ENCODE assay signal across 1 cellular context in the genomic region with DNA sequence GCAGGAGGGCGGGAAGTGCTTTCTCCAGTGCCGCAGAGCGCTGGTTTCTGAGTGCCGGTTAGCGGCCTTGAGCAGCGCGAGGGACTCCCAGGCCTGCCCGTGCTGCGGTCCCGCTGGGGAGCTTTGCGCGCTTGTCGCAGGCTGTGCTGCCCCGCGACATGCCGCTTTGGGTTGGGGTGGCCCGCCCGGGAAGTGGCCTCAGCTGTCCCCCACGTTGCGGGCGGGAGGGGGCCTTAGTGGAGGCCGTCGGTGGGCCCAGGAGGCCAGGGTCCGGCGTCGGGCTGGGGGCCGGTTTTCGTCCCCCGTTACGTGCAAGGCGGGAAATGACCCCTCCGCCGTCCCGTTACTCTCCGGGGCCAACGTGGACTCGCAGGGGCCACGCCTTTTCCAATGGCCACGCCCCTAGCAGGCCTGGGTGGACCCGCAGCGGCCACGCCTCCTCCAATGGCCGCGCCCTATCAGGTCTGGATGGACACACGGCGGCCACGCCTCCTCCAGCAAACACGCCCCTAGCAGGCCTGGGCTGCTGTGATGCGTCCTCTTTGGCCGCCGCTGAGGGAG.
TF ChIP-seq lines count a peak whose summit lies in the region.

No MANE protein-coding gene starts in this region.

TF ChIP-seq in HepG2, 621 proteins besides CTCF, POLR2A, EP300 and RAD21 (continued from another document and continues in another):
- TF ChIP-seq, protein P1, sequence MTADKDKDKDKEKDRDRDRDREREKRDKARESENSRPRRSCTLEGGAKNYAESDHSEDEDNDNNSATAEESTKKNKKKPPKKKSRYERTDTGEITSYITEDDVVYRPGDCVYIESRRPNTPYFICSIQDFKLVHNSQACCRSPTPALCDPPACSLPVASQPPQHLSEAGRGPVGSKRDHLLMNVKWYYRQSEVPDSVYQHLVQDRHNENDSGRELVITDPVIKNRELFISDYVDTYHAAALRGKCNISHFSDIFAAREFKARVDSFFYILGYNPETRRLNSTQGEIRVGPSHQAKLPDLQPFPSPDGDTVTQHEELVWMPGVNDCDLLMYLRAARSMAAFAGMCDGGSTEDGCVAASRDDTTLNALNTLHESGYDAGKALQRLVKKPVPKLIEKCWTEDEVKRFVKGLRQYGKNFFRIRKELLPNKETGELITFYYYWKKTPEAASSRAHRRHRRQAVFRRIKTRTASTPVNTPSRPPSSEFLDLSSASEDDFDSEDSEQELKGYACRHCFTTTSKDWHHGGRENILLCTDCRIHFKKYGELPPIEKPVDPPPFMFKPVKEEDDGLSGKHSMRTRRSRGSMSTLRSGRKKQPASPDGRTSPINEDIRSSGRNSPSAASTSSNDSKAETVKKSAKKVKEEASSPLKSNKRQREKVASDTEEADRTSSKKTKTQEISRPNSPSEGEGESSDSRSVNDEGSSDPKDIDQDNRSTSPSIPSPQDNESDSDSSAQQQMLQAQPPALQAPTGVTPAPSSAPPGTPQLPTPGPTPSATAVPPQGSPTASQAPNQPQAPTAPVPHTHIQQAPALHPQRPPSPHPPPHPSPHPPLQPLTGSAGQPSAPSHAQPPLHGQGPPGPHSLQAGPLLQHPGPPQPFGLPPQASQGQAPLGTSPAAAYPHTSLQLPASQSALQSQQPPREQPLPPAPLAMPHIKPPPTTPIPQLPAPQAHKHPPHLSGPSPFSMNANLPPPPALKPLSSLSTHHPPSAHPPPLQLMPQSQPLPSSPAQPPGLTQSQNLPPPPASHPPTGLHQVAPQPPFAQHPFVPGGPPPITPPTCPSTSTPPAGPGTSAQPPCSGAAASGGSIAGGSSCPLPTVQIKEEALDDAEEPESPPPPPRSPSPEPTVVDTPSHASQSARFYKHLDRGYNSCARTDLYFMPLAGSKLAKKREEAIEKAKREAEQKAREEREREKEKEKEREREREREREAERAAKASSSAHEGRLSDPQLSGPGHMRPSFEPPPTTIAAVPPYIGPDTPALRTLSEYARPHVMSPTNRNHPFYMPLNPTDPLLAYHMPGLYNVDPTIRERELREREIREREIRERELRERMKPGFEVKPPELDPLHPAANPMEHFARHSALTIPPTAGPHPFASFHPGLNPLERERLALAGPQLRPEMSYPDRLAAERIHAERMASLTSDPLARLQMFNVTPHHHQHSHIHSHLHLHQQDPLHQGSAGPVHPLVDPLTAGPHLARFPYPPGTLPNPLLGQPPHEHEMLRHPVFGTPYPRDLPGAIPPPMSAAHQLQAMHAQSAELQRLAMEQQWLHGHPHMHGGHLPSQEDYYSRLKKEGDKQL (CRISPR knock-in tag; IDR thresholded peaks at IDR 0.05; ENCODE audit: low read depth): no peak
- TF ChIP-seq ZNF264 (CRISPR knock-in tag; IDR thresholded peaks at IDR 0.05) (peak; percentile 24; the same call in 1 of the 2 replicates), YY1 (IDR thresholded peaks at IDR 0.05; ENCODE audit: insufficient read depth, insufficient replicate concordance, low read depth, low read length) (peak; percentile 71), SIX1 (CRISPR knock-in tag; IDR thresholded peaks at IDR 0.05; ENCODE audit: borderline replicate concordance) (no peak), ZSCAN9 (CRISPR knock-in tag; IDR thresholded peaks at IDR 0.05; ENCODE audit: borderline replicate concordance) (0 out of 2 replicates have a peak, but pooled peaks have one; percentile 6), STAG1 (CRISPR knock-in tag; IDR thresholded peaks at IDR 0.05) (no peak), GABPB1 (CRISPR knock-in tag; IDR thresholded peaks at IDR 0.05) (peak; percentile 54; the same call in 1 of the 2 replicates), ZNF431 (CRISPR knock-in tag; IDR thresholded peaks at IDR 0.05; ENCODE audit: borderline replicate concordance, low read depth) (no peak; the same call in 1 of the 2 replicates), ZNF777 (CRISPR knock-in tag; IDR thresholded peaks at IDR 0.05) (peak; percentile 69), ZFY (CRISPR knock-in tag; IDR thresholded peaks at IDR 0.05) (no peak; the same call in none of the 2 replicates), ZNF790 (CRISPR knock-in tag; IDR thresholded peaks at IDR 0.05; ENCODE audit: borderline replicate concordance) (no peak), GATAD2A (CRISPR knock-in tag; IDR thresholded peaks at IDR 0.05) (no peak), ZZZ3 (CRISPR knock-in tag; IDR thresholded peaks at IDR 0.05; ENCODE audit: borderline replicate concordance) (no peak), ZNF543 (CRISPR knock-in tag; IDR thresholded peaks at IDR 0.05) (peak; percentile 43; the same call in 1 of the 2 replicates), ZNF850 (CRISPR knock-in tag; conservative IDR thresholded peaks at IDR 0.05) (0 out of 2 replicates have a peak, but pooled peaks have one; percentile 47), ZMAT3 (CRISPR knock-in tag; conservative IDR thresholded peaks at IDR 0.05) (peak; percentile 21), ZBTB20 (CRISPR knock-in tag; IDR thresholded peaks at IDR 0.05; ENCODE audit: borderline replicate concordance, low read depth) (peak; percentile 43; the same call in 1 of the 2 replicates)
- TF ChIP-seq, protein P2, sequence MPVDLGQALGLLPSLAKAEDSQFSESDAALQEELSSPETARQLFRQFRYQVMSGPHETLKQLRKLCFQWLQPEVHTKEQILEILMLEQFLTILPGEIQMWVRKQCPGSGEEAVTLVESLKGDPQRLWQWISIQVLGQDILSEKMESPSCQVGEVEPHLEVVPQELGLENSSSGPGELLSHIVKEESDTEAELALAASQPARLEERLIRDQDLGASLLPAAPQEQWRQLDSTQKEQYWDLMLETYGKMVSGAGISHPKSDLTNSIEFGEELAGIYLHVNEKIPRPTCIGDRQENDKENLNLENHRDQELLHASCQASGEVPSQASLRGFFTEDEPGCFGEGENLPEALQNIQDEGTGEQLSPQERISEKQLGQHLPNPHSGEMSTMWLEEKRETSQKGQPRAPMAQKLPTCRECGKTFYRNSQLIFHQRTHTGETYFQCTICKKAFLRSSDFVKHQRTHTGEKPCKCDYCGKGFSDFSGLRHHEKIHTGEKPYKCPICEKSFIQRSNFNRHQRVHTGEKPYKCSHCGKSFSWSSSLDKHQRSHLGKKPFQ (CRISPR knock-in tag; IDR thresholded peaks at IDR 0.05; ENCODE audit: insufficient replicate concordance): peak; percentile 2
- TF ChIP-seq, protein P3, sequence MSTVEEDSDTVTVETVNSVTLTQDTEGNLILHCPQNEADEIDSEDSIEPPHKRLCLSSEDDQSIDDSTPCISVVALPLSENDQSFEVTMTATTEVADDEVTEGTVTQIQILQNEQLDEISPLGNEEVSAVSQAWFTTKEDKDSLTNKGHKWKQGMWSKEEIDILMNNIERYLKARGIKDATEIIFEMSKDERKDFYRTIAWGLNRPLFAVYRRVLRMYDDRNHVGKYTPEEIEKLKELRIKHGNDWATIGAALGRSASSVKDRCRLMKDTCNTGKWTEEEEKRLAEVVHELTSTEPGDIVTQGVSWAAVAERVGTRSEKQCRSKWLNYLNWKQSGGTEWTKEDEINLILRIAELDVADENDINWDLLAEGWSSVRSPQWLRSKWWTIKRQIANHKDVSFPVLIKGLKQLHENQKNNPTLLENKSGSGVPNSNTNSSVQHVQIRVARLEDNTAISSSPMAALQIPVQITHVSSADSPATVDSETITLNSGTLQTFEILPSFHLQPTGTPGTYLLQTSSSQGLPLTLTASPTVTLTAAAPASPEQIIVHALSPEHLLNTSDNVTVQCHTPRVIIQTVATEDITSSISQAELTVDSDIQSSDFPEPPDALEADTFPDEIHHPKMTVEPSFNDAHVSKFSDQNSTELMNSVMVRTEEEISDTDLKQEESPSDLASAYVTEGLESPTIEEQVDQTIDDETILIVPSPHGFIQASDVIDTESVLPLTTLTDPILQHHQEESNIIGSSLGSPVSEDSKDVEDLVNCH (CRISPR knock-in tag; IDR thresholded peaks at IDR 0.05): no peak
- TF ChIP-seq, protein P4, sequence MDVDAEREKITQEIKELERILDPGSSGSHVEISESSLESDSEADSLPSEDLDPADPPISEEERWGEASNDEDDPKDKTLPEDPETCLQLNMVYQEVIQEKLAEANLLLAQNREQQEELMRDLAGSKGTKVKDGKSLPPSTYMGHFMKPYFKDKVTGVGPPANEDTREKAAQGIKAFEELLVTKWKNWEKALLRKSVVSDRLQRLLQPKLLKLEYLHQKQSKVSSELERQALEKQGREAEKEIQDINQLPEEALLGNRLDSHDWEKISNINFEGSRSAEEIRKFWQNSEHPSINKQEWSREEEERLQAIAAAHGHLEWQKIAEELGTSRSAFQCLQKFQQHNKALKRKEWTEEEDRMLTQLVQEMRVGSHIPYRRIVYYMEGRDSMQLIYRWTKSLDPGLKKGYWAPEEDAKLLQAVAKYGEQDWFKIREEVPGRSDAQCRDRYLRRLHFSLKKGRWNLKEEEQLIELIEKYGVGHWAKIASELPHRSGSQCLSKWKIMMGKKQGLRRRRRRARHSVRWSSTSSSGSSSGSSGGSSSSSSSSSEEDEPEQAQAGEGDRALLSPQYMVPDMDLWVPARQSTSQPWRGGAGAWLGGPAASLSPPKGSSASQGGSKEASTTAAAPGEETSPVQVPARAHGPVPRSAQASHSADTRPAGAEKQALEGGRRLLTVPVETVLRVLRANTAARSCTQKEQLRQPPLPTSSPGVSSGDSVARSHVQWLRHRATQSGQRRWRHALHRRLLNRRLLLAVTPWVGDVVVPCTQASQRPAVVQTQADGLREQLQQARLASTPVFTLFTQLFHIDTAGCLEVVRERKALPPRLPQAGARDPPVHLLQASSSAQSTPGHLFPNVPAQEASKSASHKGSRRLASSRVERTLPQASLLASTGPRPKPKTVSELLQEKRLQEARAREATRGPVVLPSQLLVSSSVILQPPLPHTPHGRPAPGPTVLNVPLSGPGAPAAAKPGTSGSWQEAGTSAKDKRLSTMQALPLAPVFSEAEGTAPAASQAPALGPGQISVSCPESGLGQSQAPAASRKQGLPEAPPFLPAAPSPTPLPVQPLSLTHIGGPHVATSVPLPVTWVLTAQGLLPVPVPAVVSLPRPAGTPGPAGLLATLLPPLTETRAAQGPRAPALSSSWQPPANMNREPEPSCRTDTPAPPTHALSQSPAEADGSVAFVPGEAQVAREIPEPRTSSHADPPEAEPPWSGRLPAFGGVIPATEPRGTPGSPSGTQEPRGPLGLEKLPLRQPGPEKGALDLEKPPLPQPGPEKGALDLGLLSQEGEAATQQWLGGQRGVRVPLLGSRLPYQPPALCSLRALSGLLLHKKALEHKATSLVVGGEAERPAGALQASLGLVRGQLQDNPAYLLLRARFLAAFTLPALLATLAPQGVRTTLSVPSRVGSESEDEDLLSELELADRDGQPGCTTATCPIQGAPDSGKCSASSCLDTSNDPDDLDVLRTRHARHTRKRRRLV (CRISPR knock-in tag; IDR thresholded peaks at IDR 0.05): no peak
- TF ChIP-seq, protein P5, sequence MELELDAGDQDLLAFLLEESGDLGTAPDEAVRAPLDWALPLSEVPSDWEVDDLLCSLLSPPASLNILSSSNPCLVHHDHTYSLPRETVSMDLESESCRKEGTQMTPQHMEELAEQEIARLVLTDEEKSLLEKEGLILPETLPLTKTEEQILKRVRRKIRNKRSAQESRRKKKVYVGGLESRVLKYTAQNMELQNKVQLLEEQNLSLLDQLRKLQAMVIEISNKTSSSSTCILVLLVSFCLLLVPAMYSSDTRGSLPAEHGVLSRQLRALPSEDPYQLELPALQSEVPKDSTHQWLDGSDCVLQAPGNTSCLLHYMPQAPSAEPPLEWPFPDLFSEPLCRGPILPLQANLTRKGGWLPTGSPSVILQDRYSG (CRISPR knock-in tag; IDR thresholded peaks at IDR 0.05): no peak
- TF ChIP-seq, protein P6, sequence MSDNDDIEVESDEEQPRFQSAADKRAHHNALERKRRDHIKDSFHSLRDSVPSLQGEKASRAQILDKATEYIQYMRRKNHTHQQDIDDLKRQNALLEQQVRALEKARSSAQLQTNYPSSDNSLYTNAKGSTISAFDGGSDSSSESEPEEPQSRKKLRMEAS (IDR thresholded peaks at IDR 0.05): peak; percentile 73; the same call in 1 of the 2 replicates
- TF ChIP-seq, protein P7, sequence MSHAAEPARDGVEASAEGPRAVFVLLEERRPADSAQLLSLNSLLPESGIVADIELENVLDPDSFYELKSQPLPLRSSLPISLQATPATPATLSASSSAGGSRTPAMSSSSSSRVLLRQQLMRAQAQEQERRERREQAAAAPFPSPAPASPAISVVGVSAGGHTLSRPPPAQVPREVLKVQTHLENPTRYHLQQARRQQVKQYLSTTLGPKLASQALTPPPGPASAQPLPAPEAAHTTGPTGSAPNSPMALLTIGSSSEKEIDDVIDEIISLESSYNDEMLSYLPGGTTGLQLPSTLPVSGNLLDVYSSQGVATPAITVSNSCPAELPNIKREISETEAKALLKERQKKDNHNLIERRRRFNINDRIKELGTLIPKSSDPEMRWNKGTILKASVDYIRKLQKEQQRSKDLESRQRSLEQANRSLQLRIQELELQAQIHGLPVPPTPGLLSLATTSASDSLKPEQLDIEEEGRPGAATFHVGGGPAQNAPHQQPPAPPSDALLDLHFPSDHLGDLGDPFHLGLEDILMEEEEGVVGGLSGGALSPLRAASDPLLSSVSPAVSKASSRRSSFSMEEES (CRISPR knock-in tag; IDR thresholded peaks at IDR 0.05): no peak
- TF ChIP-seq, protein P8, sequence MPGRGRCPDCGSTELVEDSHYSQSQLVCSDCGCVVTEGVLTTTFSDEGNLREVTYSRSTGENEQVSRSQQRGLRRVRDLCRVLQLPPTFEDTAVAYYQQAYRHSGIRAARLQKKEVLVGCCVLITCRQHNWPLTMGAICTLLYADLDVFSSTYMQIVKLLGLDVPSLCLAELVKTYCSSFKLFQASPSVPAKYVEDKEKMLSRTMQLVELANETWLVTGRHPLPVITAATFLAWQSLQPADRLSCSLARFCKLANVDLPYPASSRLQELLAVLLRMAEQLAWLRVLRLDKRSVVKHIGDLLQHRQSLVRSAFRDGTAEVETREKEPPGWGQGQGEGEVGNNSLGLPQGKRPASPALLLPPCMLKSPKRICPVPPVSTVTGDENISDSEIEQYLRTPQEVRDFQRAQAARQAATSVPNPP (CRISPR knock-in tag; IDR thresholded peaks at IDR 0.05): no peak
- TF ChIP-seq, protein P9, sequence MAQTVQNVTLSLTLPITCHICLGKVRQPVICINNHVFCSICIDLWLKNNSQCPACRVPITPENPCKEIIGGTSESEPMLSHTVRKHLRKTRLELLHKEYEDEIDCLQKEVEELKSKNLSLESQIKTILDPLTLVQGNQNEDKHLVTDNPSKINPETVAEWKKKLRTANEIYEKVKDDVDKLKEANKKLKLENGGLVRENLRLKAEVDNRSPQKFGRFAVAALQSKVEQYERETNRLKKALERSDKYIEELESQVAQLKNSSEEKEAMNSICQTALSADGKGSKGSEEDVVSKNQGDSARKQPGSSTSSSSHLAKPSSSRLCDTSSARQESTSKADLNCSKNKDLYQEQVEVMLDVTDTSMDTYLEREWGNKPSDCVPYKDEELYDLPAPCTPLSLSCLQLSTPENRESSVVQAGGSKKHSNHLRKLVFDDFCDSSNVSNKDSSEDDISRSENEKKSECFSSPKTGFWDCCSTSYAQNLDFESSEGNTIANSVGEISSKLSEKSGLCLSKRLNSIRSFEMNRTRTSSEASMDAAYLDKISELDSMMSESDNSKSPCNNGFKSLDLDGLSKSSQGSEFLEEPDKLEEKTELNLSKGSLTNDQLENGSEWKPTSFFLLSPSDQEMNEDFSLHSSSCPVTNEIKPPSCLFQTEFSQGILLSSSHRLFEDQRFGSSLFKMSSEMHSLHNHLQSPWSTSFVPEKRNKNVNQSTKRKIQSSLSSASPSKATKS (CRISPR knock-in tag; IDR thresholded peaks at IDR 0.05): no peak
- TF ChIP-seq, protein P10, sequence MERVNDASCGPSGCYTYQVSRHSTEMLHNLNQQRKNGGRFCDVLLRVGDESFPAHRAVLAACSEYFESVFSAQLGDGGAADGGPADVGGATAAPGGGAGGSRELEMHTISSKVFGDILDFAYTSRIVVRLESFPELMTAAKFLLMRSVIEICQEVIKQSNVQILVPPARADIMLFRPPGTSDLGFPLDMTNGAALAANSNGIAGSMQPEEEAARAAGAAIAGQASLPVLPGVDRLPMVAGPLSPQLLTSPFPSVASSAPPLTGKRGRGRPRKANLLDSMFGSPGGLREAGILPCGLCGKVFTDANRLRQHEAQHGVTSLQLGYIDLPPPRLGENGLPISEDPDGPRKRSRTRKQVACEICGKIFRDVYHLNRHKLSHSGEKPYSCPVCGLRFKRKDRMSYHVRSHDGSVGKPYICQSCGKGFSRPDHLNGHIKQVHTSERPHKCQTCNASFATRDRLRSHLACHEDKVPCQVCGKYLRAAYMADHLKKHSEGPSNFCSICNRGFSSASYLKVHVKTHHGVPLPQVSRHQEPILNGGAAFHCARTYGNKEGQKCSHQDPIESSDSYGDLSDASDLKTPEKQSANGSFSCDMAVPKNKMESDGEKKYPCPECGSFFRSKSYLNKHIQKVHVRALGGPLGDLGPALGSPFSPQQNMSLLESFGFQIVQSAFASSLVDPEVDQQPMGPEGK (CRISPR knock-in tag; IDR thresholded peaks at IDR 0.05): peak; percentile 64
